In genomic region chr3:109224333-109224732, GRCh38 we compare ENCODE assay signal across 11 cellular contexts.
DNase-seq lines count a peak whose midpoint lies in the region; ATAC-seq, FAIRE-seq and TF ChIP-seq lines count a peak whose summit lies in the region.
"Had no signal": no experiment of that assay in that cellular context is flagged by ENCODE, and none has a peak within 500 bp of the region (broad histone marks: within the 10 kb centered on the region; RNA-seq: fewer than 3 reads in every experiment).

No MANE protein-coding gene starts in this region.

- H3K27me3 ChIP-seq in hepatocyte: no peaks in the 10 kb centered on the region
- no peaks in the 10 kb centered on the region for H3K27me3 ChIP-seq in naive thymus-derived CD4-positive, alpha-beta T cell (ENCODE audit: control insufficient read depth in 2 of 2, insufficient read depth in 2 of 2, low read length in 2 of 2)
- no peaks in the 10 kb centered on the region for H3K27me3 ChIP-seq in tibial nerve

- no peak for TF ChIP-seq EP300 in A549 (IDR thresholded peaks at IDR 0.05)
- no peak for TF ChIP-seq EP300 in tibial nerve (IDR thresholded peaks at IDR 0.05)

- no peak for TF ChIP-seq POLR2A in A549 (IDR thresholded peaks at IDR 0.05; ENCODE audit: low read length)
- no peak for TF ChIP-seq POLR2A in tibial nerve (IDR thresholded peaks at IDR 0.05)

- no peak overlapping the region for H3K4me3 Mint-ChIP-seq in naive thymus-derived CD4-positive, alpha-beta T cell

- TF ChIP-seq CTCF in A549 (IDR thresholded peaks at IDR 0.05) (peak; percentile 49), hepatocyte (IDR thresholded peaks at IDR 0.05; ENCODE audit: poor library complexity) (peak; percentile 40), tibial nerve (IDR thresholded peaks at IDR 0.05) (peak in 1 of 5 experiments; percentile 21)

- H3K4me3 ChIP-seq in A549 (no peak overlapping the region), hepatocyte (no peak overlapping the region), tibial nerve (no peak overlapping the region)
- H3K4me3 ChIP-seq in naive thymus-derived CD4-positive, alpha-beta T cell (ENCODE audit: low read length): no peak overlapping the region
- H3K4me3 ChIP-seq: HAP-1 had no signal

- no peaks in the 10 kb centered on the region for H3K79me2 ChIP-seq in hepatocyte

- peaks cover 0 to 14% (median 3%) of the 10 kb centered on the region in 5 donors for H3K27me3 Mint-ChIP-seq in naive thymus-derived CD4-positive, alpha-beta T cell

- no peaks in the 10 kb centered on the region for H3K4me1 Mint-ChIP-seq in naive thymus-derived CD4-positive, alpha-beta T cell

- no peaks in the 10 kb centered on the region for H3K9me3 ChIP-seq in A549
- no peaks in the 10 kb centered on the region for H3K9me3 ChIP-seq in hepatocyte (ENCODE audit: low read depth)
- H3K9me3 ChIP-seq in naive thymus-derived CD4-positive, alpha-beta T cell (ENCODE audit: control insufficient read depth in 2 of 3, low read length in 3 of 3): no peaks in the 10 kb centered on the region
- H3K9me3 ChIP-seq in tibial nerve: no peaks in the 10 kb centered on the region
- H3K9me3 ChIP-seq: HAP-1 had no signal

- H3K27ac ChIP-seq in A549 (no peak overlapping the region), hepatocyte (no peak overlapping the region), tibial nerve (no peak overlapping the region)
- H3K27ac ChIP-seq in naive thymus-derived CD4-positive, alpha-beta T cell (ENCODE audit: low read depth, low read length): no peak overlapping the region

- ATAC-seq in A549: peak; percentile 73 to 75; a peak in 5 of 6 replicates
- ATAC-seq in naive thymus-derived CD4-positive, alpha-beta T cell: no peak
- ATAC-seq in HG03469 (IDR thresholded peaks at IDR 0.05; ENCODE audit: unreplicated experiment): no peak
- ATAC-seq in GM21576 (IDR thresholded peaks at IDR 0.05; ENCODE audit: unreplicated experiment): no peak
- ATAC-seq: activated naive CD4-positive, alpha-beta T cell treated with anti-CD3 and anti-CD28 coated beads, Interleukin-2, amount 50 U/mL, for 72 hours had no signal

- H3K4me2 ChIP-seq in A549: no peak overlapping the region
- no peak overlapping the region for H3K4me2 ChIP-seq in hepatocyte

- WGBS in A549 (ENCODE audit: missing lambda C conversion rate): 55% methylated on average over 8 of the region's 8 CpGs
- WGBS in hepatocyte (ENCODE audit: low lambda C conversion rate, missing lambda C conversion rate): 76% methylated on average over 8 of the region's 8 CpGs
- 87 to 88% methylated on average over 8 of the region's 8 CpGs for WGBS in tibial nerve, 2 donors

- no peak overlapping the region for H3K27ac Mint-ChIP-seq in naive thymus-derived CD4-positive, alpha-beta T cell
- H3K27ac Mint-ChIP-seq: activated naive CD4-positive, alpha-beta T cell treated with anti-CD3 and anti-CD28 coated beads, Interleukin-2, amount 50 U/mL, for 72 hours had no signal

- CTCF ChIA-PET in A549 (lab: Yijun Ruan, JAX): interaction anchor here (0.6 to 2.9 kb wide), 7 partner anchors 13 to 200 kb away, joined by 3 to 14 read pairs (median 3); no protein-coding TSS in a partner anchor
- CTCF ChIA-PET in naive thymus-derived CD4-positive, alpha-beta T cell (lab: Charles Lee): no interaction called here

- intact Hi-C loops in naive thymus-derived CD4-positive, alpha-beta T cell (cut with micrococcal nuclease): no loop called here

- H2AFZ ChIP-seq in hepatocyte: no peak overlapping the region

- DNase-seq in A549 (ENCODE audit: low read depth in 1 of 2, low spot score in 1 of 2) (peak in 1 of 2 experiments; percentile 46), Daoy (ENCODE audit: low read depth) (peak; percentile 5), NCI-H69 (lab: John Stamatoyannopoulos, UW) (peak; percentile 43), hepatocyte (ENCODE audit: low spot score) (peak; percentile 52), tibial nerve (ENCODE audit: low spot score in 2 of 2) (no peak)
- DNase-seq in naive thymus-derived CD4-positive, alpha-beta T cell: no peak
- DNase-seq: IMR-90 had no signal

- no peaks in the 10 kb centered on the region for H3K9me2 ChIP-seq in hepatocyte (replicated peaks; ENCODE audit: insufficient read depth)

- FAIRE-seq in A549 (lab: Jason Lieb, UNC): no peak

- no peaks in the 10 kb centered on the region for H3K36me3 Mint-ChIP-seq in naive thymus-derived CD4-positive, alpha-beta T cell
- H3K36me3 Mint-ChIP-seq: activated naive CD4-positive, alpha-beta T cell treated with anti-CD3 and anti-CD28 coated beads, Interleukin-2, amount 50 U/mL, for 72 hours had no signal

- no peaks in the 10 kb centered on the region for H3K4me1 ChIP-seq in A549
- no peaks in the 10 kb centered on the region for H3K4me1 ChIP-seq in hepatocyte (ENCODE audit: insufficient read depth)
- H3K4me1 ChIP-seq in naive thymus-derived CD4-positive, alpha-beta T cell (ENCODE audit: control insufficient read depth in 2 of 2, insufficient read depth in 2 of 2, low read length in 2 of 2): no peaks in the 10 kb centered on the region
- H3K4me1 ChIP-seq in tibial nerve: no peaks in the 10 kb centered on the region

- H3K9me3 Mint-ChIP-seq in naive thymus-derived CD4-positive, alpha-beta T cell: peaks cover 0 to 10% (median 1%) of the 10 kb centered on the region in 11 donors

- peak; percentile 57 to 64 for TF ChIP-seq RAD21 in A549 (conservative IDR thresholded peaks at IDR 0.05 in 1 of 2, IDR thresholded peaks at IDR 0.05 in 1 of 2)

- H4K20me1 ChIP-seq in hepatocyte (ENCODE audit: insufficient read depth, poor library complexity, severe bottlenecking): no peaks in the 10 kb centered on the region

- POLR2A ChIA-PET in A549 (lab: Yijun Ruan, JAX): no interaction called here
- POLR2A ChIA-PET in naive thymus-derived CD4-positive, alpha-beta T cell (lab: Charles Lee): no interaction called here

- H3K36me3 ChIP-seq in hepatocyte (replicated peaks; ENCODE audit: insufficient read depth, low read depth) (no peaks in the 10 kb centered on the region), tibial nerve (no peaks in the 10 kb centered on the region)
- H3K36me3 ChIP-seq in naive thymus-derived CD4-positive, alpha-beta T cell (ENCODE audit: control insufficient read depth in 2 of 3, insufficient read depth in 3 of 3, low read length in 3 of 3): no peaks in the 10 kb centered on the region
- H3K36me3 ChIP-seq: HAP-1 had no signal

TF ChIP-seq in A549, 52 proteins besides CTCF, POLR2A, EP300 and RAD21:
- TF ChIP-seq CEBPB (IDR thresholded peaks at IDR 0.05) (no peak), HMGXB4 (CRISPR knock-in tag; IDR thresholded peaks at IDR 0.05; ENCODE audit: borderline replicate concordance) (no peak), SMC3 (IDR thresholded peaks at IDR 0.05) (peak; percentile 69), EHF (CRISPR knock-in tag; IDR thresholded peaks at IDR 0.05) (no peak), FOXS1 (CRISPR knock-in tag; IDR thresholded peaks at IDR 0.05) (no peak)

Comparison
In these comparisons a context has a peak if more than half of its experiments do, and no peak if none do; other contexts are left out.
1. ATAC-seq: peak in A549 (2 of 2); none in naive thymus-derived CD4-positive, alpha-beta T cell (single experiment), HG03469 (single experiment) and GM21576 (single experiment).
2. DNase-seq: peak in Daoy (single experiment), NCI-H69 (single experiment) and hepatocyte (single experiment); none in naive thymus-derived CD4-positive, alpha-beta T cell (0 of 9) and tibial nerve (0 of 2).